In genomic region chr2:222693413-222693812, GRCh38 we compare ENCODE assay signal across 2 cellular contexts. TPM values are rescaled to one million over a fixed set of nuclear protein-coding genes. Genes with fewer than 3 reads are reported as not detected.
"Had no signal": no experiment of that assay in that cellular context is flagged by ENCODE, and none has a peak within 500 bp of the region (broad histone marks: within the 10 kb centered on the region; RNA-seq: fewer than 3 reads in every experiment).

No MANE protein-coding gene starts in this region.

RNA-seq across cellular contexts. Expression of gene MOGAT1, which starts 22.0 kb away (rescaled TPM):
- total RNA-seq: G401, GM12878 had no signal
- polyA plus RNA-seq: GM12878 had no signal
